ENCODE assay signal across 8 cellular contexts in genomic region chr15:59437473-59437776, GRCh38. TPM values are rescaled to one million over a fixed set of nuclear protein-coding genes. Genes with fewer than 3 reads are reported as not detected.
A peak's percentile ranks its signal among the peaks of the same experiment; 100 is the strongest.
DNase-seq lines count a peak whose midpoint lies in the region; ATAC-seq and TF ChIP-seq lines count a peak whose summit lies in the region.

No MANE protein-coding gene starts in this region.

- no peaks in the 10 kb centered on the region for H3K9me3 ChIP-seq in CD4-positive, CD25-positive, alpha-beta regulatory T cell (ENCODE audit: control insufficient read depth in 2 of 2, low read length in 2 of 2)

- peaks cover 0 to 10% (median 0%) of the 10 kb centered on the region in 7 donors for H3K9me3 Mint-ChIP-seq in CD4-positive, CD25-positive, alpha-beta regulatory T cell
- H3K9me3 Mint-ChIP-seq in neural crest cell, result no peaks in the 10 kb centered on the region

- no peak overlapping the region for H3K27ac ChIP-seq in CD4-positive, CD25-positive, alpha-beta regulatory T cell (ENCODE audit: insufficient read depth, low read length, poor library complexity, severe bottlenecking)
- H3K27ac ChIP-seq in KMS-11 (no peak overlapping the region), coronary artery (peak overlapping the region; percentile 50 to 66)

- TF ChIP-seq CTCF in KMS-11 (conservative IDR thresholded peaks at IDR 0.05; ENCODE audit: low read depth, low read length) (no peak), coronary artery (IDR thresholded peaks at IDR 0.05) (no peak), neural crest cell (conservative IDR thresholded peaks at IDR 0.05) (no peak)

- H3K27me3 Mint-ChIP-seq in CD4-positive, CD25-positive, alpha-beta regulatory T cell, result peaks cover 67% of the 10 kb centered on the region
- peaks cover 65% of the 10 kb centered on the region for H3K27me3 Mint-ChIP-seq in neural crest cell (ENCODE audit: low read depth)

- DNase-seq in CD4-positive, CD25-positive, alpha-beta regulatory T cell, result no peak
- DNase-seq in coronary artery (ENCODE audit: low spot score), result no peak
- no peak for DNase-seq in neural crest cell (ENCODE audit: low read depth, low spot score)
- no peak for DNase-seq in RPMI8226
- no peak for DNase-seq in NCI-H146 treated with DMSO at 0.1 percent for 48 hours (lab: John Stamatoyannopoulos, UW; ENCODE audit: unreplicated experiment)

- H3K4me3 Mint-ChIP-seq in CD4-positive, CD25-positive, alpha-beta regulatory T cell, result peak overlapping the region; percentile 58 to 87 (median 76)
- H3K4me3 Mint-ChIP-seq in neural crest cell, result peak overlapping the region; percentile 91

- H3K27me3 ChIP-seq in CD4-positive, CD25-positive, alpha-beta regulatory T cell (ENCODE audit: control insufficient read depth, insufficient read depth, low read length), result peaks cover 28% of the 10 kb centered on the region
- no peaks in the 10 kb centered on the region for H3K27me3 ChIP-seq in KMS-11 (ENCODE audit: insufficient read depth, low read depth)

- no peaks in the 10 kb centered on the region for H3K79me2 ChIP-seq in KMS-11 (ENCODE audit: insufficient read depth, low read depth)

- no peaks in the 10 kb centered on the region for H3K36me3 ChIP-seq in CD4-positive, CD25-positive, alpha-beta regulatory T cell (ENCODE audit: control insufficient read depth, insufficient read depth, low read length)
- no peaks in the 10 kb centered on the region for H3K36me3 ChIP-seq in KMS-11 (ENCODE audit: insufficient read depth)

- peak overlapping the region; percentile 37; the same call in 1 of the 2 replicates for H3K9ac ChIP-seq in KMS-11

- H3K27ac Mint-ChIP-seq in CD4-positive, CD25-positive, alpha-beta regulatory T cell, result peak overlapping the region in 1 of 3 donors; percentile 75
- H3K27ac Mint-ChIP-seq in neural crest cell (ENCODE audit: unreplicated experiment), result no peak overlapping the region

- H3K36me3 Mint-ChIP-seq in CD4-positive, CD25-positive, alpha-beta regulatory T cell, result no peaks in the 10 kb centered on the region
- H3K36me3 Mint-ChIP-seq in neural crest cell (ENCODE audit: low read depth), result no peaks in the 10 kb centered on the region

- H3K4me1 Mint-ChIP-seq in CD4-positive, CD25-positive, alpha-beta regulatory T cell, result peaks cover 4 to 23% (median 12%) of the 10 kb centered on the region in 4 donors
- H3K4me1 Mint-ChIP-seq in neural crest cell, result peaks cover 19% of the 10 kb centered on the region

- H3K4me2 ChIP-seq in KMS-11, result peak overlapping the region; percentile 95

- peak overlapping the region; percentile 53 for H3K4me3 ChIP-seq in CD4-positive, CD25-positive, alpha-beta regulatory T cell (ENCODE audit: low read depth, low read length)
- H3K4me3 ChIP-seq in KMS-11 (IDR thresholded peaks at IDR 0.05; ENCODE audit: insufficient read depth, low read depth, low read length), result no peak overlapping the region
- H3K4me3 ChIP-seq in coronary artery, result peak overlapping the region; percentile 88

- no peaks in the 10 kb centered on the region for H4K20me1 ChIP-seq in KMS-11 (ENCODE audit: insufficient read depth)

- peaks cover 15% of the 10 kb centered on the region for H3K4me1 ChIP-seq in CD4-positive, CD25-positive, alpha-beta regulatory T cell (ENCODE audit: control insufficient read depth, insufficient read depth, low read length, poor library complexity, severe bottlenecking)
- peaks cover 4% of the 10 kb centered on the region for H3K4me1 ChIP-seq in KMS-11 (ENCODE audit: low read depth, poor library complexity, severe bottlenecking)

- H2AFZ ChIP-seq in KMS-11 (ENCODE audit: low read depth), result peak overlapping the region; percentile 93

- no peak for ATAC-seq in CD4-positive, CD25-positive, alpha-beta regulatory T cell (ENCODE audit: low read depth in 2 of 2)
- ATAC-seq in GM18502 (IDR thresholded peaks at IDR 0.05; ENCODE audit: poor library complexity, unreplicated experiment) (no peak), GM21529 (IDR thresholded peaks at IDR 0.05; ENCODE audit: unreplicated experiment) (no peak)

RNA-seq across cellular contexts. Expression of gene FAM81A, which starts 0.6 kb away (rescaled TPM):
- total RNA-seq in CD4-positive, CD25-positive, alpha-beta regulatory T cell, result not detected
- not detected for polyA plus RNA-seq in CD4-positive, CD25-positive, alpha-beta regulatory T cell
- total RNA-seq in neural crest cell, result 3.8 and 4.2 TPM in 2 replicates

Comparison
In these comparisons a context has a peak if more than half of its experiments do, and no peak if none do; other contexts are left out.
1. H3K27ac ChIP-seq: peak in coronary artery (2 of 2); none in CD4-positive, CD25-positive, alpha-beta regulatory T cell (single experiment) and KMS-11 (single experiment).